ENCODE assay signal across 6 cellular contexts in the genomic region with DNA sequence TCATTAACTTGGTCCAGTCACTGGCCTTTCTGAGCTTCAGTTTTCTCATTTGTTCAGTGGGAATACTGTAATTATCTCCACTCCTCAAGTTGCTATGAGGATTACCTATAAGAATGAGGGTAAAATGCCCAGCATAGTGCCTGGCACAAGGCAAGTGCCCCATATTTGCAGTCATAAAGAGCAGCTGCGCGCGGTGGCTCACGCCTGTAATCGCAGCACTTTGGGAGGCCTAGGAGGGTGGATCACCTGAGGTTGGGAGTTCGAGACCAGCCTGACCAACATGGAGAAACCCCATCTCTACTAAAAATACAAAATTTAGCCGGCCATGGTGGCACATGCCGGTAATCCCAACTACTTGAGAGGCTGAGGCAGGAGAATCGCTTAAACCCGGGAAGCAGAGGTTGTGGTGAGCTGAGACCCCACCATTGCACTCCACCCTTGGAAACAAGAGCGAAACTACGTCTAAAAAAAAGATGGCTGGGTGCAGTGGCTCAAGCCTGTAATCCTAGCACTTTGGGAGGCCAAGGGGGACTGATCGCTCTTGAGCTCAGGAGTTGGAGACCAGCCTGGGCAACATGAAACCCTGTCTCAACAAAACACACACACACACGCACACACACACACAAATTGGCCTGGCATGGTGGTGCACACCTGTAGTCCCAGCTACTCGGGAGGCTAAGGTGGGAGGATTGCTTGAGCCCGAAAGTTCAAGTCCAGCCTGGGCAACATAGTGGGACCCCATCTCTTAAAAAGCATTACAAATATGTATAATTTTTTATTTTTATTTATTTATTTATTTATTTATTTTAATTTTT. TPM values are rescaled to one million over a fixed set of nuclear protein-coding genes. Genes with fewer than 3 reads are reported as not detected.
DNase-seq lines count a peak whose midpoint lies in the region; ATAC-seq and TF ChIP-seq lines count a peak whose summit lies in the region.
"Not testable (repeated sequence)": the region's sequence is repeated elsewhere in the genome, so short reads cannot be mapped to it uniquely, and the experiment has no call there.

No MANE protein-coding gene starts in this region.

- not testable (repeated sequence) for ATAC-seq in naive B cell (ENCODE audit: low read depth in 2 of 2)

- not testable (repeated sequence) for DNase-seq in Caco-2; MCF 10A (ENCODE audit: unreplicated experiment); right atrium auricular region (ENCODE audit: low spot score); naive B cell

- TF ChIP-seq CTCF in Caco-2 (IDR thresholded peaks at IDR 0.05; ENCODE audit: insufficient read depth in 1 of 2, low read depth in 1 of 2, low read length in 1 of 2, severe bottlenecking in 1 of 2, unreplicated experiment in 1 of 2); VCaP (conservative IDR thresholded peaks at IDR 0.05); MCF 10A (IDR thresholded peaks at IDR 0.05; ENCODE audit: unreplicated experiment); right atrium auricular region (IDR thresholded peaks at IDR 0.05): not testable (repeated sequence)

- H3K27me3 ChIP-seq in Caco-2 (replicated peaks; ENCODE audit: control insufficient read depth, insufficient read depth, low read length); right atrium auricular region: not testable (repeated sequence)

- H3K36me3 Mint-ChIP-seq in Caco-2 (ENCODE audit: insufficient read depth, unreplicated experiment), result peaks cover 49% of the 10 kb centered on the region
- not testable (repeated sequence) for H3K36me3 Mint-ChIP-seq in MCF 10A (ENCODE audit: insufficient read depth, unreplicated experiment); naive B cell; stimulated activated naive CD8-positive, alpha-beta T cell treated with anti-CD3 and anti-CD28 coated beads, Interleukin-15, Interleukin-2, amounts not matched to agents 100 ng/mL and 50 ng/mL, for 24 hours (ENCODE audit: low read depth)

- H3K4me3 ChIP-seq in Caco-2 (ENCODE audit: low read depth, low read length) (peak overlapping the region; percentile 94), right atrium auricular region (peak overlapping the region; percentile 41 to 61)

- H3K4me1 Mint-ChIP-seq in Caco-2 (ENCODE audit: low read depth, unreplicated experiment) (peaks cover 21% of the 10 kb centered on the region), MCF 10A (ENCODE audit: insufficient read depth, unreplicated experiment) (peaks cover 15% of the 10 kb centered on the region), naive B cell (peaks cover 17 to 33% (median 31%) of the 10 kb centered on the region in 3 donors)
- peaks cover 19% of the 10 kb centered on the region for H3K4me1 Mint-ChIP-seq in stimulated activated naive CD8-positive, alpha-beta T cell treated with anti-CD3 and anti-CD28 coated beads, Interleukin-15, Interleukin-2, amounts not matched to agents 100 ng/mL and 50 ng/mL, for 24 hours (ENCODE audit: low read depth)

- H3K27me3 Mint-ChIP-seq in Caco-2 (ENCODE audit: insufficient read depth, unreplicated experiment); MCF 10A (ENCODE audit: insufficient read depth, unreplicated experiment): not testable (repeated sequence)
- peaks cover 23 to 48% (median 27%) of the 10 kb centered on the region in 3 donors for H3K27me3 Mint-ChIP-seq in naive B cell
- H3K27me3 Mint-ChIP-seq in stimulated activated naive CD8-positive, alpha-beta T cell treated with anti-CD3 and anti-CD28 coated beads, Interleukin-15, Interleukin-2, amounts not matched to agents 100 ng/mL and 50 ng/mL, for 24 hours, result peaks cover 15% of the 10 kb centered on the region

- intact Hi-C loops in Caco-2 (cut with micrococcal nuclease; ENCODE audit: unreplicated experiment), result loop anchor here (1.0 kb wide), 2 partner anchors 12 to 16 kb away; a partner anchor contains a TSS
- intact Hi-C loops in MCF 10A (cut with micrococcal nuclease), result not testable (repeated sequence)

- peak overlapping the region; percentile 97 for H3K4me3 Mint-ChIP-seq in Caco-2 (ENCODE audit: unreplicated experiment)
- H3K4me3 Mint-ChIP-seq in MCF 10A (ENCODE audit: unreplicated experiment), result peak overlapping the region; percentile 78
- peak overlapping the region; percentile 67 to 88 (median 82) for H3K4me3 Mint-ChIP-seq in naive B cell
- peak overlapping the region; percentile 66 for H3K4me3 Mint-ChIP-seq in stimulated activated naive CD8-positive, alpha-beta T cell treated with anti-CD3 and anti-CD28 coated beads, Interleukin-15, Interleukin-2, amounts not matched to agents 100 ng/mL and 50 ng/mL, for 24 hours

- not testable (repeated sequence) for H3K9me3 ChIP-seq in Caco-2, right atrium auricular region

- H3K27ac Mint-ChIP-seq in Caco-2 (ENCODE audit: unreplicated experiment) (peak overlapping the region; percentile 99), MCF 10A (ENCODE audit: low read depth, unreplicated experiment) (peak overlapping the region; percentile 80), naive B cell (peak overlapping the region in 1 of 6 donors; percentile 69)
- H3K27ac Mint-ChIP-seq in stimulated activated naive CD8-positive, alpha-beta T cell treated with anti-CD3 and anti-CD28 coated beads, Interleukin-15, Interleukin-2, amounts not matched to agents 100 ng/mL and 50 ng/mL, for 24 hours, result not testable (repeated sequence)

- BruUV-seq in Caco-2 (replicated peaks; lab: Mats Ljungman, UMichigan); MCF 10A (replicated peaks; lab: Mats Ljungman, UMichigan): not testable (repeated sequence)

- peaks cover 28% of the 10 kb centered on the region for H3K4me1 ChIP-seq in Caco-2
- peaks cover 0 to 40% of the 10 kb centered on the region in 2 donors for H3K4me1 ChIP-seq in right atrium auricular region

- CTCF ChIA-PET in Caco-2 (lab: Charles Lee), result interaction anchor here (0.6 to 1.2 kb wide), 4 partner anchors 12 to 19 kb away, joined by 3 to 8 read pairs (median 5); a partner anchor contains a TSS
- CTCF ChIA-PET in MCF 10A (lab: Yijun Ruan, JAX), result interaction anchor here (0.7 to 1.0 kb wide), 3 partner anchors 20 to 1148 kb away, joined by 3 to 4 read pairs (median 3); no protein-coding TSS in a partner anchor

- POLR2A ChIA-PET in Caco-2 (lab: Charles Lee), result interaction anchor here (0.5 to 1.1 kb wide), 7 partner anchors 10 to 51 kb away, joined by 3 to 25 read pairs (median 7); a partner anchor contains a TSS
- POLR2A ChIA-PET in MCF 10A (lab: Yijun Ruan, JAX), result interaction anchor here (0.6 to 4.2 kb wide), 16 partner anchors 11 to 292 kb away, joined by 3 to 19 read pairs (median 5); a partner anchor contains a TSS

- not testable (repeated sequence) for H3K36me3 ChIP-seq in Caco-2 (ENCODE audit: control insufficient read depth, insufficient read depth, low read length); right atrium auricular region

- H3K9me3 Mint-ChIP-seq in Caco-2 (ENCODE audit: unreplicated experiment); MCF 10A (ENCODE audit: unreplicated experiment); naive B cell; stimulated activated naive CD8-positive, alpha-beta T cell treated with anti-CD3 and anti-CD28 coated beads, Interleukin-15, Interleukin-2, amounts not matched to agents 100 ng/mL and 50 ng/mL, for 24 hours: not testable (repeated sequence)

- peak overlapping the region; percentile 93 for H3K27ac ChIP-seq in VCaP
- peak overlapping the region; percentile 86 to 89 for H3K27ac ChIP-seq in right atrium auricular region

RNA-seq across cellular contexts. Expression of a gene that starts 1.0 kb away (rescaled TPM):
- total RNA-seq in Caco-2 (2022) (123 and 139 TPM in 2 replicates), MCF 10A (2022) (49.1 and 63.0 TPM in 2 replicates), right atrium auricular region (10 to 100 TPM; 10.4 to 15.3 TPM)
- polyA plus RNA-seq in naive B cell (ENCODE audit: low read depth in 6 of 6), result 1 to 10 TPM in 4 of 6 donors, under 1 TPM in 1, not detected in 1; 0.97 to 2.1 (median 1.7) TPM

RNA-seq across cellular contexts. Expression of a gene that starts 12.2 kb away (rescaled TPM):
- total RNA-seq in Caco-2 (2022), result 25.2 and 29.1 TPM in 2 replicates
- total RNA-seq in MCF 10A (2022), result 34.6 and 36.0 TPM in 2 replicates
- total RNA-seq in right atrium auricular region, result 10 to 100 TPM; 10.4 to 14.6 TPM
- 10 to 100 TPM in 2 of 6 donors, 1 to 10 TPM in 4; 5.5 to 16.5 (median 8.3) TPM for polyA plus RNA-seq in naive B cell (ENCODE audit: low read depth in 6 of 6)

RNA-seq across cellular contexts. Expression of a gene that starts 15.5 kb away (rescaled TPM):
- total RNA-seq in Caco-2 (2022), result 53.4 and 54.8 TPM in 2 replicates
- 45.7 and 46.5 TPM in 2 replicates for total RNA-seq in MCF 10A (2022)
- 10 to 100 TPM; 43.0 to 57.4 TPM for total RNA-seq in right atrium auricular region
- 10 to 100 TPM; 30.0 to 46.1 (median 41.3) TPM for polyA plus RNA-seq in naive B cell (ENCODE audit: low read depth in 6 of 6)

RNA-seq across cellular contexts. Expression of a gene that starts 21.2 kb away (rescaled TPM):
- total RNA-seq in Caco-2 (2022) (8.4 and 9.9 TPM in 2 replicates), MCF 10A (2022) (16.4 and 19.9 TPM in 2 replicates), right atrium auricular region (1 to 10 TPM in 1 of 2 donors, under 1 TPM in 1; 0.67 to 7.5 TPM)
- polyA plus RNA-seq in naive B cell (ENCODE audit: low read depth in 6 of 6), result 10 to 100 TPM; 40.8 to 79.4 (median 47.8) TPM

RNA-seq across cellular contexts. Expression of a gene that starts 21.3 kb away (rescaled TPM):
- 0.84 and 1.7 TPM in 2 replicates for total RNA-seq in Caco-2 (2022)
- 4.3 and 5.6 TPM in 2 replicates for total RNA-seq in MCF 10A (2022)
- total RNA-seq in right atrium auricular region, result 1 to 10 TPM in 1 of 2 donors, under 1 TPM in 1; 0.94 to 1.0 TPM
- polyA plus RNA-seq in naive B cell (ENCODE audit: low read depth in 6 of 6), result 1 to 10 TPM; 3.7 to 8.8 (median 7.6) TPM
